9 cellular contexts compared by ENCODE assay signal in the genomic region with DNA sequence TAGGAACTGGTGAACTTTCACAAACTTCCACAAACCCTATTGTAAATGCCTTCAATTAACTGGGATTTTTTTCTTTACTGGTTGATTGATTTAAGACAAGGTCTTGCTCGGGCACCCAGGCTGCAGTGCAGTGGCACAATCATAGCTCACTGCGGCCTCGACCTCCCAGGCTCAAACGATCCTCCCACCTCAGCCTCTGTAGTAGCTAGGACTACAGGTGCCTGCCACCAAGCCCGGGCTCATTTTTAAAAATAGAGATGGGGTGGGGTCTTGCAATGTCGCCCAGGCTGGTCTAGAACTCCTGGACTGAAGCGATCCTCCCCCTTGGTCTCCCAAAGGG. TPM values are rescaled to one million over a fixed set of nuclear protein-coding genes. Genes with fewer than 3 reads are reported as not detected.
DNase-seq lines count a peak whose midpoint lies in the region; ATAC-seq, FAIRE-seq and TF ChIP-seq lines count a peak whose summit lies in the region.
"Had no signal": no experiment of that assay in that cellular context is flagged by ENCODE, and none has a peak within 500 bp of the region (broad histone marks: within the 10 kb centered on the region; RNA-seq: fewer than 3 reads in every experiment).

No MANE protein-coding gene starts in this region.

- H3K9me3 ChIP-seq in Peyer's patch (no peaks in the 10 kb centered on the region), esophagus muscularis mucosa (no peaks in the 10 kb centered on the region), prostate gland (no peaks in the 10 kb centered on the region), small intestine (ENCODE audit: control insufficient read depth, low read depth) (no peaks in the 10 kb centered on the region)

- TF ChIP-seq POLR2A in Peyer's patch (IDR thresholded peaks at IDR 0.05) (no peak), esophagus muscularis mucosa (IDR thresholded peaks at IDR 0.05; ENCODE audit: low read depth) (no peak), prostate gland (IDR thresholded peaks at IDR 0.05) (no peak)

- no peak for TF ChIP-seq EP300 in esophagus muscularis mucosa (IDR thresholded peaks at IDR 0.05)

- H3K36me3 ChIP-seq in GM06990 (ENCODE audit: control insufficient read depth, insufficient read depth, low read length) (no peaks in the 10 kb centered on the region; the same call in 1 of the 2 replicates), Peyer's patch (no peaks in the 10 kb centered on the region), esophagus muscularis mucosa (no peaks in the 10 kb centered on the region), prostate gland (no peaks in the 10 kb centered on the region), small intestine (ENCODE audit: control insufficient read depth in 2 of 2, insufficient read depth in 2 of 2, low read length in 2 of 2) (peaks cover 0 to 3% of the 10 kb centered on the region in 2 donors)

- FAIRE-seq in small intestine (lab: Jason Lieb, UNC) = no peak

- WGBS in esophagus muscularis mucosa = 49% methylated on average over 7 of the region's 7 CpGs
- 45% methylated on average over 7 of the region's 7 CpGs for WGBS in prostate gland
- WGBS in small intestine, 3 donors = 47 to 54% (median 51%) methylated on average over 7 of the region's 7 CpGs

- H3K4me1 ChIP-seq in Peyer's patch = peaks cover 0 to 16% (median 3%) of the 10 kb centered on the region in 4 donors
- H3K4me1 ChIP-seq in esophagus muscularis mucosa = peaks cover 14 to 20% (median 18%) of the 10 kb centered on the region in 4 donors
- no peaks in the 10 kb centered on the region for H3K4me1 ChIP-seq in prostate gland (replicated peaks)
- H3K4me1 ChIP-seq in small intestine (ENCODE audit: control insufficient read depth in 2 of 2, insufficient read depth in 1 of 2, low read depth in 1 of 2, low read length in 1 of 2) = peaks cover 0 to 2% of the 10 kb centered on the region in 2 donors

- H3K27ac ChIP-seq in Peyer's patch = no peak overlapping the region
- H3K27ac ChIP-seq in esophagus muscularis mucosa (replicated peaks in 1 of 4) = peak overlapping the region; percentile 38 to 58 (median 57)
- H3K27ac ChIP-seq in prostate gland = peak overlapping the region; percentile 51 to 73
- H3K27ac ChIP-seq in small intestine (ENCODE audit: low read depth in 1 of 2, low read length in 1 of 2) = no peak overlapping the region

- H3K4me3 ChIP-seq in GM06990 (replicated peaks; ENCODE audit: low read depth, low read length) = peak overlapping the region; percentile 64
- peak overlapping the region; percentile 16 to 52 (median 50) for H3K4me3 ChIP-seq in Peyer's patch
- H3K4me3 ChIP-seq in esophagus muscularis mucosa = peak overlapping the region; percentile 47 to 64 (median 50)
- peak overlapping the region; percentile 14 to 33 for H3K4me3 ChIP-seq in prostate gland
- peak overlapping the region in 1 of 2 donors; percentile 2 for H3K4me3 ChIP-seq in small intestine (ENCODE audit: low read depth in 1 of 2, low read length in 2 of 2)

- no peaks in the 10 kb centered on the region for H3K27me3 ChIP-seq in GM06990 (replicated peaks; ENCODE audit: control insufficient read depth, insufficient read depth, low read length)
- H3K27me3 ChIP-seq in Peyer's patch = no peaks in the 10 kb centered on the region
- H3K27me3 ChIP-seq in esophagus muscularis mucosa = no peaks in the 10 kb centered on the region
- no peaks in the 10 kb centered on the region for H3K27me3 ChIP-seq in prostate gland (replicated peaks; ENCODE audit: insufficient read depth)
- H3K27me3 ChIP-seq in small intestine (ENCODE audit: control insufficient read depth in 2 of 2, insufficient read depth in 2 of 2, low read length in 2 of 2) = no peaks in the 10 kb centered on the region

- no peak for DNase-seq in GM06990 (ENCODE audit: extremely low read depth, insufficient read length)
- DNase-seq in Peyer's patch = no peak
- DNase-seq in esophagus muscularis mucosa (ENCODE audit: extremely low spot score) = no peak
- DNase-seq in prostate gland (ENCODE audit: low spot score) = no peak
- no peak for DNase-seq in stimulated activated CD8-positive, alpha-beta memory T cell treated with anti-CD3 and anti-CD28 coated beads, Interleukin-4, amount 100 ng/mL, for 48 hours
- DNase-seq in small intestine = no peak
- no peak for DNase-seq in Kasumi-1 (lab: John Stamatoyannopoulos, UW)

- no peak for TF ChIP-seq CTCF in GM06990 (IDR thresholded peaks at IDR 0.05; ENCODE audit: insufficient read depth, low read length, poor library complexity, severe bottlenecking)
- no peak for TF ChIP-seq CTCF in Peyer's patch (IDR thresholded peaks at IDR 0.05)
- TF ChIP-seq CTCF in esophagus muscularis mucosa (IDR thresholded peaks at IDR 0.05) = no peak
- TF ChIP-seq CTCF in prostate gland (IDR thresholded peaks at IDR 0.05) = no peak

- ATAC-seq in GM18868 (IDR thresholded peaks at IDR 0.05; ENCODE audit: unreplicated experiment) = no peak

- intact Hi-C loops in esophagus muscularis mucosa (cut with DNase I) (loop anchor here (5.0 kb wide), 1 partner anchor 41 kb away; no protein-coding TSS in a partner anchor), prostate gland (cut with DNase I) (loop anchor here (5.0 kb wide), 1 partner anchor 91 kb away; no protein-coding TSS in a partner anchor)

RNA-seq across cellular contexts. Expression of a gene that starts 35.7 kb away (rescaled TPM):
- total RNA-seq in Peyer's patch (10 to 100 TPM in 2 of 4 donors, 1 to 10 TPM in 2; 6.8 to 25.6 (median 13.1) TPM), esophagus muscularis mucosa (10 to 100 TPM; 14.7 to 26.6 (median 17.3) TPM), prostate gland (10 to 100 TPM; 21.6 to 25.9 TPM)
- polyA plus RNA-seq in small intestine = 10 to 100 TPM in 1 of 3 donors, 1 to 10 TPM in 2; 1.3 to 12.8 (median 5.4) TPM

RNA-seq across cellular contexts. Expression of a gene that starts 44.3 kb away (rescaled TPM):
- total RNA-seq in Peyer's patch = 100 to 1,000 TPM; 320 to 598 (median 559) TPM
- total RNA-seq in esophagus muscularis mucosa = 100 to 1,000 TPM in 3 of 4 donors, 10 to 100 TPM in 1; 95.9 to 246 (median 167) TPM
- 100 to 1,000 TPM; 215 to 374 TPM for total RNA-seq in prostate gland
- 100 to 1,000 TPM; 197 to 218 (median 212) TPM for polyA plus RNA-seq in small intestine

RNA-seq across cellular contexts. Expression of a gene that starts 56.0 kb away (rescaled TPM):
- total RNA-seq in Peyer's patch (not detected), esophagus muscularis mucosa (not detected), prostate gland (not detected)
- under 1 TPM in 1 of 3 donors, not detected in 2; 0.13 TPM for polyA plus RNA-seq in small intestine
- total RNA-seq: mesenteric fat pad had no signal

Comparison
In these comparisons a context has a peak if more than half of its experiments do, and no peak if none do; other contexts are left out.
1. H3K27ac ChIP-seq: peak in esophagus muscularis mucosa (4 of 4) and prostate gland (2 of 2); none in Peyer's patch (0 of 4) and small intestine (0 of 2).